In the genomic region with DNA sequence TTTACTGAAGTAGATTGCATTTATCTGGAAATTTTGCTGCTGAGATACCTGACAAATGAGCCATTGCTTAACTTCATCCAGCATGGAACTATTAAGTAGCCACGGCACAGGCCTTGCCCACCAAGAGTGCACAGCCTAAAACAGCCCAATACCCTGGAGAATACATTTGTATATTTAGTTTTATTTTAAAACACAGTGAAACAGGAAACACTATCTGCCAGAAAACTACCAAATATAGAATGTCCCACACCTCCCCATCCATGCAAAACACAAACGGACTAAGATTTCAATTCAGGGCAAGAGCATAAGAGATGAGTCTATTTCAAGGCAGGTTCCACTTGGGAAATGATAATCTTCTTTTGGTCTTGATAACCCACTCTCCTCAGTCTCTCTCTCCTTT, we compare ENCODE assay signal across 8 cellular contexts. TPM values are rescaled to one million over a fixed set of nuclear protein-coding genes. Genes with fewer than 3 reads are reported as not detected.
DNase-seq lines count a peak whose midpoint lies in the region; ATAC-seq and TF ChIP-seq lines count a peak whose summit lies in the region.

No MANE protein-coding gene starts in this region.

- H3K27me3 Mint-ChIP-seq in T-helper 2 cell treated with Interferon-gamma antibody and Interleukin-4, amounts not matched to agents 5 μg/mL and 100 μg/mL, for 36 hours (ENCODE audit: low read depth): no peaks in the 10 kb centered on the region
- peaks cover 11% of the 10 kb centered on the region for H3K27me3 Mint-ChIP-seq in activated B cell treated with CpG ODN at 0.5 μM for 24 hours

- no peaks in the 10 kb centered on the region for H3K9me3 ChIP-seq in stomach

- peaks cover 1% of the 10 kb centered on the region for H3K36me3 Mint-ChIP-seq in T-helper 2 cell treated with Interferon-gamma antibody and Interleukin-4, amounts not matched to agents 5 μg/mL and 100 μg/mL, for 36 hours (ENCODE audit: low read depth)
- no peaks in the 10 kb centered on the region for H3K36me3 Mint-ChIP-seq in activated B cell treated with CpG ODN at 0.5 μM for 24 hours (ENCODE audit: low read depth)

- no peak for ATAC-seq in activated B cell treated with CpG ODN at 0.5 μM for 24 hours (ENCODE audit: low read depth)
- ATAC-seq in foreskin keratinocyte: no peak
- ATAC-seq in activated CD4-positive, CD25-positive, alpha-beta regulatory T cell treated with anti-CD3 and anti-CD28 coated beads, Interleukin-2, amount 50 U/mL, for 24 hours: no peak

- POLR2A ChIA-PET in activated B cell treated with CpG ODN at 0.5 μM for 24 hours (lab: Charles Lee): no interaction called here

- peaks cover 74% of the 10 kb centered on the region for H3K4me1 Mint-ChIP-seq in T-helper 2 cell treated with Interferon-gamma antibody and Interleukin-4, amounts not matched to agents 5 μg/mL and 100 μg/mL, for 36 hours (ENCODE audit: low read depth)
- H3K4me1 Mint-ChIP-seq in activated B cell treated with CpG ODN at 0.5 μM for 24 hours: peaks cover 75% of the 10 kb centered on the region

- H3K27me3 ChIP-seq in foreskin keratinocyte (no peaks in the 10 kb centered on the region), stomach (no peaks in the 10 kb centered on the region)

- WGBS in stomach, 5 donors: 31 to 68% (median 50%) methylated on average over 2 of the region's 2 CpGs

- no peak for DNase-seq in T-helper 2 cell treated with Interferon-gamma antibody and Interleukin-4, amounts not matched to agents 5 μg/mL and 100 μg/mL, for 36 hours (ENCODE audit: low spot score)
- no peak for DNase-seq in T-helper 2 cell
- DNase-seq in activated B cell treated with CpG ODN at 0.5 μM for 24 hours: no peak
- no peak for DNase-seq in foreskin keratinocyte
- DNase-seq in stomach: no peak
- DNase-seq in DMS153 treated with DMSO at 0.1 percent for 48 hours (lab: John Stamatoyannopoulos, UW; ENCODE audit: unreplicated experiment): no peak
- no peak for DNase-seq in SW480 (ENCODE audit: low spot score)

- H3K9me3 Mint-ChIP-seq in T-helper 2 cell treated with Interferon-gamma antibody and Interleukin-4, amounts not matched to agents 5 μg/mL and 100 μg/mL, for 36 hours: peaks cover 1% of the 10 kb centered on the region
- no peaks in the 10 kb centered on the region for H3K9me3 Mint-ChIP-seq in activated B cell treated with CpG ODN at 0.5 μM for 24 hours

- peak overlapping the region; percentile 89 for H3K4me3 Mint-ChIP-seq in T-helper 2 cell treated with Interferon-gamma antibody and Interleukin-4, amounts not matched to agents 5 μg/mL and 100 μg/mL, for 36 hours
- peak overlapping the region; percentile 56 for H3K4me3 Mint-ChIP-seq in activated B cell treated with CpG ODN at 0.5 μM for 24 hours

- no peak for TF ChIP-seq POLR2A in stomach (IDR thresholded peaks at IDR 0.05)

- peak overlapping the region; percentile 13 for H3K27ac ChIP-seq in foreskin keratinocyte
- H3K27ac ChIP-seq in stomach: peak overlapping the region; percentile 31 to 78 (median 76)

- no peak for TF ChIP-seq CTCF in activated B cell treated with CpG ODN at 0.5 μM for 24 hours (IDR thresholded peaks at IDR 0.05)
- no peak for TF ChIP-seq CTCF in foreskin keratinocyte (conservative IDR thresholded peaks at IDR 0.05)
- TF ChIP-seq CTCF in stomach (IDR thresholded peaks at IDR 0.05): no peak

- no peak overlapping the region for H3K4me3 ChIP-seq in stomach

- intact Hi-C loops in activated B cell treated with CpG ODN at 0.5 μM for 24 hours (cut with micrococcal nuclease) (loop anchor here (1.0 kb wide), 1 partner anchor 53 kb away; no protein-coding TSS in a partner anchor), stomach (cut with DNase I; ENCODE audit: low total_unique reads) (no loop called here)

- CTCF ChIA-PET in activated B cell treated with CpG ODN at 0.5 μM for 24 hours (lab: Charles Lee): no interaction called here

- H3K36me3 ChIP-seq in stomach: no peaks in the 10 kb centered on the region

- no peak for TF ChIP-seq EP300 in stomach (IDR thresholded peaks at IDR 0.05)

- peaks cover 44% of the 10 kb centered on the region for H3K4me1 ChIP-seq in foreskin keratinocyte
- peaks cover 56 to 89% (median 74%) of the 10 kb centered on the region in 4 donors for H3K4me1 ChIP-seq in stomach

- H3K27ac Mint-ChIP-seq in T-helper 2 cell treated with Interferon-gamma antibody and Interleukin-4, amounts not matched to agents 5 μg/mL and 100 μg/mL, for 36 hours: peak overlapping the region; percentile 97
- H3K27ac Mint-ChIP-seq in activated B cell treated with CpG ODN at 0.5 μM for 24 hours: peak overlapping the region; percentile 10

RNA-seq across cellular contexts. Expression of a gene that starts 57.1 kb away (rescaled TPM):
- 1.9 and 2.6 TPM in 2 replicates for total RNA-seq in activated B cell treated with CpG ODN at 0.5 μM for 24 hours
- 0.35 and 0.61 TPM in 2 replicates for total RNA-seq in foreskin keratinocyte
- 0.09 and 0.19 TPM in 2 replicates for polyA plus RNA-seq in foreskin keratinocyte
- 10 to 100 TPM in 4 of 5 donors, 1 to 10 TPM in 1; 6.6 to 20.3 (median 13.4) TPM for total RNA-seq in stomach
- 1 to 10 TPM; 1.7 to 2.4 (median 2.2) TPM for polyA plus RNA-seq in stomach
